Comparison of ENCODE assay signal across 8 cellular contexts in the genomic region with DNA sequence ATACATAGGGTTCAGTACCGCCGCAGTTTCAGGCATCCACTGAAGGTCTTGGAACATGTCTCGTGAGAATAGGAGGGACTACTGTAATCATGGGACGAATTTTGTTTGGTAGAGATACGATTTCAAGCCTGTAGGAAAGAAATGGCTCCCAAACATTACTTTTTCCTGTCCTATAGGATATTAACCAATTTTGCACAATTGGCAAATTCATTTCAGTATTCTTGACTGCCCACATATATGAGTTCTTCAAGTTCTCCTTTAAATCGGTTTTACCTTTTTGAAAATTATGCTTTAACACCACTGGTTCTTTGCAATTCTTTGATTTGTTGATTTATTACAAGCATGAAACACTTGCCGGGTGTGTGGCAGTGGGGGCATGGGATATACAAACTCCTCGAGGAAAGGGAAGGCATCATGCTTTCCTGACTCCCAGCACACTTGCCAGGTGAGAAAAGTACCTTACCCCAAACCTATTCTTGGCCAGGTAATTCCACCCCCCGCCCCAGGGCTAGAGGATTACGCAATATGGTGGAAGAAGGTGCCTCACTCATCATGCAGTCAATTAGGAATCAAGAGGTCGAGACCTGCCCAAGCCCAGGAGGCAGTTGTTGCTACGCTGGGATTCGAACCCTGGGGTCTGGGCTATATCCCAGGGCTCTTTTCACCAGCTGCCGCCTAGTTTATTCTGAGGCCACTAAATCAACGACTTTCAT. TPM values are rescaled to one million over a fixed set of nuclear protein-coding genes. Genes with fewer than 3 reads are reported as not detected.
DNase-seq lines count a peak whose midpoint lies in the region; ATAC-seq and TF ChIP-seq lines count a peak whose summit lies in the region.

No MANE protein-coding gene starts in this region.

- WGBS in heart right ventricle, 2 donors = 54 to 59% methylated on average over 15 of the region's 15 CpGs
- WGBS in smooth muscle cell (ENCODE audit: low lambda C conversion rate) = 52% methylated on average over 15 of the region's 15 CpGs

- no peaks in the 10 kb centered on the region for H3K9me3 ChIP-seq in heart right ventricle
- H3K9me3 ChIP-seq in RWPE2 (ENCODE audit: severe bottlenecking) = no peaks in the 10 kb centered on the region
- H3K9me3 ChIP-seq in smooth muscle cell (replicated peaks; ENCODE audit: low read depth) = no peaks in the 10 kb centered on the region

- H3K36me3 ChIP-seq in heart right ventricle (peaks cover 0 to 18% (median 4%) of the 10 kb centered on the region in 9 donors), RWPE2 (ENCODE audit: low read depth) (peaks cover 21% of the 10 kb centered on the region), smooth muscle cell (ENCODE audit: low read depth) (no peaks in the 10 kb centered on the region)

- peak overlapping the region; percentile 48 for H3K9ac ChIP-seq in smooth muscle cell (ENCODE audit: low read depth)

- peaks cover 10% of the 10 kb centered on the region for H3K79me2 ChIP-seq in smooth muscle cell (ENCODE audit: low read depth)

- H3K4me2 ChIP-seq in smooth muscle cell = peak overlapping the region; percentile 96

- H3K27me3 ChIP-seq in heart right ventricle (no peaks in the 10 kb centered on the region), RWPE2 (ENCODE audit: insufficient read depth, poor library complexity, severe bottlenecking) (no peaks in the 10 kb centered on the region), foreskin keratinocyte (no peaks in the 10 kb centered on the region), smooth muscle cell (ENCODE audit: low read depth) (no peaks in the 10 kb centered on the region)

- no peak for DNase-seq in heart right ventricle
- no peak for DNase-seq in left ventricle myocardium superior
- DNase-seq in RWPE2 (ENCODE audit: low spot score) = no peak
- DNase-seq in foreskin keratinocyte = peak; percentile 58 to 76
- DNase-seq in smooth muscle cell (lab: John Stamatoyannopoulos, UW; ENCODE audit: unreplicated experiment) = no peak
- DNase-seq in HPDE6-E6E7 (ENCODE audit: extremely low spot score) = no peak
- DNase-seq in DMS153 (lab: John Stamatoyannopoulos, UW) = no peak
- DNase-seq in stimulated activated CD4-positive, alpha-beta T cell treated with anti-CD3 and anti-CD28 coated beads, Interleukin-4, amount 100 ng/mL, for 24 hours = no peak

- intact Hi-C loops in heart right ventricle (cut with DNase I) (no loop called here), left ventricle myocardium superior (cut with micrococcal nuclease) (no loop called here)

- H4K20me1 ChIP-seq in smooth muscle cell (ENCODE audit: low read depth) = no peaks in the 10 kb centered on the region

- H3F3A ChIP-seq in smooth muscle cell (ENCODE audit: low read depth) = no peaks in the 10 kb centered on the region

- H3K4me1 ChIP-seq in heart right ventricle (peaks cover 3 to 18% (median 11%) of the 10 kb centered on the region in 9 donors), RWPE2 (ENCODE audit: insufficient read depth, poor library complexity, severe bottlenecking) (peaks cover 7% of the 10 kb centered on the region), foreskin keratinocyte (no peaks in the 10 kb centered on the region), smooth muscle cell (ENCODE audit: low read depth) (peaks cover 13% of the 10 kb centered on the region)

- TF ChIP-seq CTCF in heart right ventricle (IDR thresholded peaks at IDR 0.05) = no peak
- no peak for TF ChIP-seq CTCF in RWPE2 (IDR thresholded peaks at IDR 0.05; ENCODE audit: poor library complexity, severe bottlenecking)
- TF ChIP-seq CTCF in foreskin keratinocyte (conservative IDR thresholded peaks at IDR 0.05) = no peak
- no peak for TF ChIP-seq CTCF in smooth muscle cell (IDR thresholded peaks at IDR 0.05; ENCODE audit: borderline replicate concordance, insufficient read depth, poor library complexity, severe bottlenecking)

- ATAC-seq in heart right ventricle = peak in 1 of 8 donors; percentile 9
- ATAC-seq in left ventricle myocardium superior = no peak
- ATAC-seq in RWPE2 (ENCODE audit: low read depth) = peak; percentile 3; the same call in 2 of the 3 replicates
- peak; percentile 31 for ATAC-seq in foreskin keratinocyte

- H2AFZ ChIP-seq in smooth muscle cell (ENCODE audit: low read depth) = peak overlapping the region; percentile 97

- H3K27ac ChIP-seq in heart right ventricle = peak overlapping the region in 9 of 10 donors; percentile 12 to 90 (median 62)
- peak overlapping the region; percentile 18 for H3K27ac ChIP-seq in RWPE2 (ENCODE audit: poor library complexity, severe bottlenecking)
- no peak overlapping the region for H3K27ac ChIP-seq in foreskin keratinocyte
- no peak overlapping the region for H3K27ac ChIP-seq in smooth muscle cell (ENCODE audit: low read depth)

- H3K4me3 ChIP-seq in heart right ventricle (peak overlapping the region; percentile 63 to 96 (median 80)), RWPE2 (ENCODE audit: severe bottlenecking) (peak overlapping the region; percentile 99), smooth muscle cell (peak overlapping the region; percentile 97)

RNA-seq across cellular contexts. Expression of a gene that starts 0.6 kb away (rescaled TPM):
- total RNA-seq in heart right ventricle (10 to 100 TPM; 11.1 to 26.2 (median 16.6) TPM), left ventricle myocardium superior (15.4 TPM), foreskin keratinocyte (30.9 and 32.2 TPM in 2 replicates), smooth muscle cell (14.5 and 19.0 TPM in 2 replicates)
- polyA plus RNA-seq in heart right ventricle (1 to 10 TPM; 5.0 to 7.0 TPM), foreskin keratinocyte (14.0 TPM in 2 replicates), smooth muscle cell (11.1 and 12.8 TPM in 2 replicates)

Comparison
In these comparisons a context has a peak if more than half of its experiments do, and no peak if none do; other contexts are left out.
1. DNase-seq: peak in foreskin keratinocyte (2 of 2); none in heart right ventricle (0 of 2), left ventricle myocardium superior (single experiment), RWPE2 (single experiment), smooth muscle cell (single experiment), HPDE6-E6E7 (single experiment), DMS153 (single experiment) and stimulated activated CD4-positive, alpha-beta T cell treated with anti-CD3 and anti-CD28 coated beads, Interleukin-4, amount 100 ng/mL, for 24 hours (single experiment).
2. H3K27ac ChIP-seq: peak in heart right ventricle (9 of 10) and RWPE2 (single experiment); none in foreskin keratinocyte (single experiment) and smooth muscle cell (single experiment).
3. Peak in every context shown above with its lines, with median percentiles within 50 percentile points of each other: H3K4me3 ChIP-seq.